In genomic region chr17:4967539-4968165, GRCh38 we compare ENCODE assay signal across 1 cellular context.
TF ChIP-seq lines count a peak whose summit lies in the region.

SPAG7 (minus strand) TSS chr17:4967817; CDS start chr17:4967804, 13 bp downstream.

TF ChIP-seq in HEK293, 187 proteins besides CTCF, POLR2A, EP300 and RAD21 (continued from another document and continues in another):
- TF ChIP-seq KLF7 (tag by site-specific recombination; IDR thresholded peaks at IDR 0.05; ENCODE audit: borderline replicate concordance), result peak; percentile 82; the same call in 1 of the 2 replicates
- TF ChIP-seq ZNF626 (tag by site-specific recombination; IDR thresholded peaks at IDR 0.05), result no peak
- TF ChIP-seq ZNF24 (tag by site-specific recombination; IDR thresholded peaks at IDR 0.05), result peak; percentile 67
- TF ChIP-seq ZNF488 (tag by site-specific recombination; IDR thresholded peaks at IDR 0.05), result no peak
- TF ChIP-seq ZNF19 (tag by site-specific recombination; IDR thresholded peaks at IDR 0.05; ENCODE audit: low read depth), result no peak
- TF ChIP-seq HIC1 (tag by site-specific recombination; IDR thresholded peaks at IDR 0.05), result 0 out of 2 replicates have a peak, but pooled peaks have one; percentile 20
- no peak for TF ChIP-seq ZNF621 (tag by site-specific recombination; IDR thresholded peaks at IDR 0.05)
- no peak for TF ChIP-seq ZNF473 (tag by site-specific recombination; IDR thresholded peaks at IDR 0.05)
- no peak for TF ChIP-seq MEIS1 (CRISPR knock-in tag; IDR thresholded peaks at IDR 0.05; ENCODE audit: borderline replicate concordance)
- peak; percentile 8; the same call in 1 of the 2 replicates for TF ChIP-seq ZNF580 (tag by site-specific recombination; IDR thresholded peaks at IDR 0.05)
- no peak for TF ChIP-seq ZNF248 (tag by site-specific recombination; IDR thresholded peaks at IDR 0.05)
- TF ChIP-seq ATF2 (tag by site-specific recombination; IDR thresholded peaks at IDR 0.05; ENCODE audit: low read depth), result no peak
- TF ChIP-seq ZNF132 (tag by site-specific recombination; IDR thresholded peaks at IDR 0.05; ENCODE audit: borderline replicate concordance), result no peak
- TF ChIP-seq GLI4 (tag by site-specific recombination; IDR thresholded peaks at IDR 0.05), result no peak
- no peak for TF ChIP-seq ZNF549 (tag by site-specific recombination; IDR thresholded peaks at IDR 0.05)
- TF ChIP-seq PATZ1 (tag by site-specific recombination; IDR thresholded peaks at IDR 0.05), result peak; percentile 85
- TF ChIP-seq ZNF174 (tag by site-specific recombination; IDR thresholded peaks at IDR 0.05), result no peak
- no peak for TF ChIP-seq ZNF302 (tag by site-specific recombination; IDR thresholded peaks at IDR 0.05; ENCODE audit: low read depth)
- peak; percentile 82 for TF ChIP-seq KLF10 (tag by site-specific recombination; IDR thresholded peaks at IDR 0.05)
- no peak for TF ChIP-seq ZNF600 (tag by site-specific recombination; IDR thresholded peaks at IDR 0.05)
- TF ChIP-seq ZEB2 (tag by site-specific recombination; IDR thresholded peaks at IDR 0.05), result peak; percentile 42; the same call in 1 of the 2 replicates
- TF ChIP-seq ZFHX2 (tag by site-specific recombination; conservative IDR thresholded peaks at IDR 0.05), result peak; percentile 86
- TF ChIP-seq ZNF558 (tag by site-specific recombination; IDR thresholded peaks at IDR 0.05), result no peak
- peak; percentile 68; the same call in 1 of the 2 replicates for TF ChIP-seq ZNF501 (tag by site-specific recombination; IDR thresholded peaks at IDR 0.05)
- peak; percentile 40; the same call in 1 of the 2 replicates for TF ChIP-seq ZNF391 (tag by site-specific recombination; IDR thresholded peaks at IDR 0.05; ENCODE audit: borderline replicate concordance, low read depth)
- peak; percentile 82 for TF ChIP-seq IKZF3 (tag by site-specific recombination; IDR thresholded peaks at IDR 0.05)
- no peak for TF ChIP-seq ZNF830 (tag by site-specific recombination; IDR thresholded peaks at IDR 0.05; ENCODE audit: low read depth)
- no peak for TF ChIP-seq ZNF433 (tag by site-specific recombination; IDR thresholded peaks at IDR 0.05; ENCODE audit: low read depth)
- no peak for TF ChIP-seq ZNF704 (tag by site-specific recombination; IDR thresholded peaks at IDR 0.05)
- TF ChIP-seq ZNF324 (tag by site-specific recombination; IDR thresholded peaks at IDR 0.05), result peak; percentile 81; the same call in 1 of the 2 replicates
- TF ChIP-seq ZNF311 (tag by site-specific recombination; IDR thresholded peaks at IDR 0.05; ENCODE audit: borderline replicate concordance), result no peak
- TF ChIP-seq ZSCAN30 (tag by site-specific recombination; IDR thresholded peaks at IDR 0.05), result peak; percentile 91
- no peak for TF ChIP-seq ZNF530 (tag by site-specific recombination; IDR thresholded peaks at IDR 0.05; ENCODE audit: low read depth)
- TF ChIP-seq ZNF529 (tag by site-specific recombination; IDR thresholded peaks at IDR 0.05; ENCODE audit: insufficient replicate concordance), result no peak
- no peak for TF ChIP-seq GLI2 (tag by site-specific recombination; IDR thresholded peaks at IDR 0.05; ENCODE audit: borderline replicate concordance, low read depth)
- TF ChIP-seq ZNF624 (tag by site-specific recombination; IDR thresholded peaks at IDR 0.05), result no peak
- 0 out of 2 replicates have a peak, but pooled peaks have one; percentile 26 for TF ChIP-seq FEZF1 (tag by site-specific recombination; IDR thresholded peaks at IDR 0.05)
- no peak for TF ChIP-seq ZNF776 (tag by site-specific recombination; IDR thresholded peaks at IDR 0.05; ENCODE audit: borderline replicate concordance)
- peak; percentile 92 for TF ChIP-seq ZNF341 (tag by site-specific recombination; IDR thresholded peaks at IDR 0.05; ENCODE audit: low read depth)
- no peak for TF ChIP-seq PRDM6 (tag by site-specific recombination; IDR thresholded peaks at IDR 0.05)
- peak; percentile 70 for TF ChIP-seq SP3 (tag by site-specific recombination; IDR thresholded peaks at IDR 0.05)
- no peak for TF ChIP-seq ZNF398 (tag by site-specific recombination; IDR thresholded peaks at IDR 0.05)
- TF ChIP-seq ZBTB11 (tag by site-specific recombination; conservative IDR thresholded peaks at IDR 0.05; ENCODE audit: low read depth), result peak; percentile 66; the same call in 1 of the 2 replicates
- no peak for TF ChIP-seq PRDM1 (tag by site-specific recombination; IDR thresholded peaks at IDR 0.05)
- no peak for TF ChIP-seq ZNF837 (tag by site-specific recombination; IDR thresholded peaks at IDR 0.05)
- peak; percentile 90 for TF ChIP-seq KLF8 (tag by site-specific recombination; IDR thresholded peaks at IDR 0.05)
- TF ChIP-seq TRIM28 (IDR thresholded peaks at IDR 0.05; ENCODE audit: borderline replicate concordance, low read length), result no peak
- TF ChIP-seq ZNF133 (tag by site-specific recombination; IDR thresholded peaks at IDR 0.05), result no peak
- no peak for TF ChIP-seq ZSCAN18 (tag by site-specific recombination; IDR thresholded peaks at IDR 0.05)
- TF ChIP-seq ZNF561 (tag by site-specific recombination; IDR thresholded peaks at IDR 0.05; ENCODE audit: borderline replicate concordance), result peak; percentile 82; the same call in 1 of the 2 replicates
- TF ChIP-seq ZNF777 (tag by site-specific recombination; IDR thresholded peaks at IDR 0.05; ENCODE audit: borderline replicate concordance), result no peak
